In the genomic region with DNA sequence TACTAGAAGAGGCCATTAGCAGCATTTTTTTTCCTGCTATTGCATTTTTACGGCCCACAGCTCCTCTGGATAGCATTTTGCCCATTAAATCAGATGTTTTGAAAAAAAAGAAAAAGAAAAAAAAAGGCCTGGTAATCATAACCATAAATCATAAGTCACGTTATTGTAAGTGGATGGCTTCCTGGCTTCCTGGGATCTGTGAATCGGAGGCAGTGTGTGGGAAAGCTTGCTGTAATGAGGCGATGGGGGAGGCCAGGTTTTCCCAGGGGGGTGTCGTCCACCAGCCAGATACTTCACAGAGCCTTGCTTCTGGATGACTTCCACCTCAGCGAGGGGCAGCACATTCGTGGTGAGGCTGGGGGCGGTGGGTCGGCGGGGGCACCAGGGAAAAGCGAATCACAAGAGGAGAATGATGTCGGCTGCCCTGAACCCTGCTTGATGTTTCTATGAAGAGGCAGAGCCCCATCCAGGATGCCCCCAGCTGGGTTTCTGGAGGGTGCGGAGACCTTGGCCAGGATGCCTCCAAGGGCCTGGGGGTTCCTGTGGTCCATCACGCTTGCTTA, we compare ENCODE assay signal across 16 cellular contexts.
"Had no signal": no experiment of that assay in that cellular context is flagged by ENCODE, and none has a peak within 500 bp of the region (broad histone marks: within the 10 kb centered on the region; RNA-seq: fewer than 3 reads in every experiment).

No MANE protein-coding gene starts in this region.

- H3K4me1 ChIP-seq: left lung, pancreas had no signal

- FAIRE-seq: keratinocyte, pancreas had no signal

- H3K36me3 ChIP-seq: left lung, neutrophil, pancreas, thoracic aorta, upper lobe of left lung had no signal

- H3K4me1 Mint-ChIP-seq: naive B cell; stimulated activated naive B cell treated with anti-CD40 and anti-IgM and Interleukin-4, amounts not matched to agents 10 μg/mL and 1 μg/mL and 100 μg/mL, for 72 hours had no signal

- H3K4me3 ChIP-seq: left lung, mucosa of descending colon, pancreas, thoracic aorta, upper lobe of left lung had no signal

- H3K27ac ChIP-seq: epithelial cell of prostate, left lung, neutrophil, pancreas, thoracic aorta, upper lobe of left lung had no signal

- H3K4me3 Mint-ChIP-seq: activated naive CD8-positive, alpha-beta T cell; effector memory CD8-positive, alpha-beta T cell; naive B cell; stimulated activated naive B cell treated with anti-CD40 and anti-IgM and Interleukin-4, amounts not matched to agents 10 μg/mL and 1 μg/mL and 100 μg/mL, for 72 hours had no signal

- H3K9me3 ChIP-seq: left lung, mucosa of descending colon, neutrophil, pancreas, thoracic aorta, upper lobe of left lung had no signal

- H3K9me3 Mint-ChIP-seq: effector memory CD8-positive, alpha-beta T cell; stimulated activated naive B cell treated with anti-CD40 and anti-IgM and Interleukin-4, amounts not matched to agents 10 μg/mL and 1 μg/mL and 100 μg/mL, for 72 hours had no signal

- DNase-seq: activated CD4-positive, alpha-beta T cell treated with anti-CD3 and anti-CD28 coated beads, Interleukin-2, amount 50 U/mL, for 1 hour; amniotic stem cell; effector memory CD8-positive, alpha-beta T cell; foreskin melanocyte; left lung; mucosa of descending colon; naive B cell; pancreas; stimulated activated naive B cell treated with anti-CD40 and anti-IgM and Interleukin-4, amounts not matched to agents 10 μg/mL and 1 μg/mL and 100 μg/mL, for 72 hours; upper lobe of left lung had no signal

- ATAC-seq: activated CD4-positive, CD25-positive, alpha-beta regulatory T cell treated with anti-CD3 and anti-CD28 coated beads, Interleukin-2, amount 50 U/mL, for 24 hours; effector memory CD8-positive, alpha-beta T cell; left lung; mucosa of descending colon; pancreas; stimulated activated naive B cell treated with anti-CD40 and anti-IgM and Interleukin-4, amounts not matched to agents 10 μg/mL and 1 μg/mL and 100 μg/mL, for 72 hours had no signal

- H3K27ac Mint-ChIP-seq: activated naive CD8-positive, alpha-beta T cell; effector memory CD8-positive, alpha-beta T cell; naive B cell; stimulated activated naive B cell treated with anti-CD40 and anti-IgM and Interleukin-4, amounts not matched to agents 10 μg/mL and 1 μg/mL and 100 μg/mL, for 72 hours had no signal

- H3K36me3 Mint-ChIP-seq: activated naive CD8-positive, alpha-beta T cell; naive B cell; stimulated activated naive B cell treated with anti-CD40 and anti-IgM and Interleukin-4, amounts not matched to agents 10 μg/mL and 1 μg/mL and 100 μg/mL, for 72 hours had no signal

- H3K27me3 ChIP-seq: pancreas, upper lobe of left lung had no signal
